Comparison of ENCODE assay signal across 1 cellular context in the genomic region with DNA sequence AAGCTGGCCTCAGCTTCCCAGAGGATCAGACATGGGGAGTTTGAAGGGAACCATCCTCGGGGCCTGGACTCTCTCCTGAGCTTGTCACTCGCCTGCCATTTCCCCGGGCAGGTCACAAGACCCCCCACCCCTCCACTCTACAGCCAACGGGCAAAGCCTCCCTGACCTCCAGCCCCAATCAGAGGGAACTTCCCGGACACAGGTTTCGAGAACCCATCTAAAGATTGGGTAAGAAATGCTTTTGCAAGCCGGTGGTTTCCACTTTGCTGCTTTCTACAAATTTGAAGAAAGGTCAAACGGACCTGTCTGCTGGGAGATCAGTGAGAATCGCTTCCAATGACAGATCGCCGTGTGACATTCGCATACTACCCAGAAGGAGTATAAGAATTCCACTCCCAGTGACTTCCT.
TF ChIP-seq lines count a peak whose summit lies in the region.

No MANE protein-coding gene starts in this region.

TF ChIP-seq in GM12878, 131 proteins besides CTCF, POLR2A, EP300 and RAD21 (continued from another document):
- TF ChIP-seq, protein P1, sequence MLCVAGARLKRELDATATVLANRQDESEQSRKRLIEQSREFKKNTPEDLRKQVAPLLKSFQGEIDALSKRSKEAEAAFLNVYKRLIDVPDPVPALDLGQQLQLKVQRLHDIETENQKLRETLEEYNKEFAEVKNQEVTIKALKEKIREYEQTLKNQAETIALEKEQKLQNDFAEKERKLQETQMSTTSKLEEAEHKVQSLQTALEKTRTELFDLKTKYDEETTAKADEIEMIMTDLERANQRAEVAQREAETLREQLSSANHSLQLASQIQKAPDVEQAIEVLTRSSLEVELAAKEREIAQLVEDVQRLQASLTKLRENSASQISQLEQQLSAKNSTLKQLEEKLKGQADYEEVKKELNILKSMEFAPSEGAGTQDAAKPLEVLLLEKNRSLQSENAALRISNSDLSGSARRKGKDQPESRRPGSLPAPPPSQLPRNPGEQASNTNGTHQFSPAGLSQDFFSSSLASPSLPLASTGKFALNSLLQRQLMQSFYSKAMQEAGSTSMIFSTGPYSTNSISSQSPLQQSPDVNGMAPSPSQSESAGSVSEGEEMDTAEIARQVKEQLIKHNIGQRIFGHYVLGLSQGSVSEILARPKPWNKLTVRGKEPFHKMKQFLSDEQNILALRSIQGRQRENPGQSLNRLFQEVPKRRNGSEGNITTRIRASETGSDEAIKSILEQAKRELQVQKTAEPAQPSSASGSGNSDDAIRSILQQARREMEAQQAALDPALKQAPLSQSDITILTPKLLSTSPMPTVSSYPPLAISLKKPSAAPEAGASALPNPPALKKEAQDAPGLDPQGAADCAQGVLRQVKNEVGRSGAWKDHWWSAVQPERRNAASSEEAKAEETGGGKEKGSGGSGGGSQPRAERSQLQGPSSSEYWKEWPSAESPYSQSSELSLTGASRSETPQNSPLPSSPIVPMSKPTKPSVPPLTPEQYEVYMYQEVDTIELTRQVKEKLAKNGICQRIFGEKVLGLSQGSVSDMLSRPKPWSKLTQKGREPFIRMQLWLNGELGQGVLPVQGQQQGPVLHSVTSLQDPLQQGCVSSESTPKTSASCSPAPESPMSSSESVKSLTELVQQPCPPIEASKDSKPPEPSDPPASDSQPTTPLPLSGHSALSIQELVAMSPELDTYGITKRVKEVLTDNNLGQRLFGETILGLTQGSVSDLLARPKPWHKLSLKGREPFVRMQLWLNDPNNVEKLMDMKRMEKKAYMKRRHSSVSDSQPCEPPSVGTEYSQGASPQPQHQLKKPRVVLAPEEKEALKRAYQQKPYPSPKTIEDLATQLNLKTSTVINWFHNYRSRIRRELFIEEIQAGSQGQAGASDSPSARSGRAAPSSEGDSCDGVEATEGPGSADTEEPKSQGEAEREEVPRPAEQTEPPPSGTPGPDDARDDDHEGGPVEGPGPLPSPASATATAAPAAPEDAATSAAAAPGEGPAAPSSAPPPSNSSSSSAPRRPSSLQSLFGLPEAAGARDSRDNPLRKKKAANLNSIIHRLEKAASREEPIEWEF (IDR thresholded peaks at IDR 0.05; ENCODE audit: insufficient replicate concordance, low read depth, low read length): no peak
- TF ChIP-seq, protein P2, sequence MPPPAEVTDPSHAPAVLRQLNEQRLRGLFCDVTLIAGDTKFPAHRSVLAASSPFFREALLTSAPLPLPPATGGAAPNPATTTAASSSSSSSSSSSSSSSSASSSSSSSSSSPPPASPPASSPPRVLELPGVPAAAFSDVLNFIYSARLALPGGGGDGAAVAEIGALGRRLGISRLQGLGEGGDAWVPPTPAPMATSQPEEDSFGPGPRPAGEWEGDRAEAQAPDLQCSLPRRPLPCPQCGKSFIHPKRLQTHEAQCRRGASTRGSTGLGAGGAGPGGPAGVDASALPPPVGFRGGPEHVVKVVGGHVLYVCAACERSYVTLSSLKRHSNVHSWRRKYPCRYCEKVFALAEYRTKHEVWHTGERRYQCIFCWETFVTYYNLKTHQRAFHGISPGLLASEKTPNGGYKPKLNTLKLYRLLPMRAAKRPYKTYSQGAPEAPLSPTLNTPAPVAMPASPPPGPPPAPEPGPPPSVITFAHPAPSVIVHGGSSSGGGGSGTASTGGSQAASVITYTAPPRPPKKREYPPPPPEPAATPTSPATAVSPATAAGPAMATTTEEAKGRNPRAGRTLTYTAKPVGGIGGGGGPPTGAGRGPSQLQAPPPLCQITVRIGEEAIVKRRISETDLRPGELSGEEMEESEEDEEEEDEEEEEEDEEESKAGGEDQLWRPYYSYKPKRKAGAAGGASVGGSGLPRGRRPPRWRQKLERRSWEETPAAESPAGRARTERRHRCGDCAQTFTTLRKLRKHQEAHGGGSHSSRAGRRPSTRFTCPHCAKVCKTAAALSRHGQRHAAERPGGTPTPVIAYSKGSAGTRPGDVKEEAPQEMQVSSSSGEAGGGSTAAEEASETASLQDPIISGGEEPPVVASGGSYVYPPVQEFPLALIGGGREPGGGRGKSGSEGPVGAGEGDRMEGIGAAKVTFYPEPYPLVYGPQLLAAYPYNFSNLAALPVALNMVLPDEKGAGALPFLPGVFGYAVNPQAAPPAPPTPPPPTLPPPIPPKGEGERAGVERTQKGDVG (CRISPR knock-in tag; IDR thresholded peaks at IDR 0.05): no peak
- TF ChIP-seq ASH2L (IDR thresholded peaks at IDR 0.05; ENCODE audit: borderline replicate concordance, low read depth) (no peak; the same call in 1 of the 2 replicates), RUNX3 (IDR thresholded peaks at IDR 0.05; ENCODE audit: low read length) (no peak), SRF (IDR thresholded peaks at IDR 0.05; ENCODE audit: low read depth in 2 of 2, low read length in 2 of 2) (no peak), MXI1 (IDR thresholded peaks at IDR 0.05; ENCODE audit: low read depth, low read length) (no peak), YBX1 (IDR thresholded peaks at IDR 0.05) (no peak)
TF ChIP-seq in GM12878: peak in this region for 12.
